ENCODE assay signal across 12 cellular contexts in genomic region chr3:188255190-188255589, GRCh38.
"Had no signal": no experiment of that assay in that cellular context is flagged by ENCODE, and none has a peak within 500 bp of the region (broad histone marks: within the 10 kb centered on the region; RNA-seq: fewer than 3 reads in every experiment).

No MANE protein-coding gene starts in this region.

- H3K27me3 Mint-ChIP-seq: T-cell had no signal

- H3K4me3 ChIP-seq: cardiac muscle cell, psoas muscle had no signal

- H3K9me3 Mint-ChIP-seq: T-cell had no signal

- H3K36me3 ChIP-seq: cardiac muscle cell had no signal

- H3K27me3 ChIP-seq: cardiac muscle cell had no signal

- DNase-seq: activated effector memory CD4-positive, alpha-beta T cell treated with anti-CD3 and anti-CD28 coated beads, Interleukin-2, amount 50 U/mL, for 16 hours; effector CD4-positive, alpha-beta T cell; kidney; left ventricle myocardium superior; mesendoderm; nephron progenitor cell; psoas muscle; stimulated activated CD4-positive, alpha-beta T cell treated with anti-CD3 and anti-CD28 coated beads, Interleukin-4, amount 100 ng/mL, for 24 hours; substantia nigra; T-cell had no signal

- H3K9me3 ChIP-seq: psoas muscle had no signal

- H3K4me3 Mint-ChIP-seq: nephron progenitor cell, T-cell, WTC11 had no signal

- H3K27ac ChIP-seq: cardiac muscle cell, psoas muscle had no signal

- H3K27ac Mint-ChIP-seq: nephron progenitor cell, T-cell, WTC11 had no signal
